8 cellular contexts compared by ENCODE assay signal in the genomic region with DNA sequence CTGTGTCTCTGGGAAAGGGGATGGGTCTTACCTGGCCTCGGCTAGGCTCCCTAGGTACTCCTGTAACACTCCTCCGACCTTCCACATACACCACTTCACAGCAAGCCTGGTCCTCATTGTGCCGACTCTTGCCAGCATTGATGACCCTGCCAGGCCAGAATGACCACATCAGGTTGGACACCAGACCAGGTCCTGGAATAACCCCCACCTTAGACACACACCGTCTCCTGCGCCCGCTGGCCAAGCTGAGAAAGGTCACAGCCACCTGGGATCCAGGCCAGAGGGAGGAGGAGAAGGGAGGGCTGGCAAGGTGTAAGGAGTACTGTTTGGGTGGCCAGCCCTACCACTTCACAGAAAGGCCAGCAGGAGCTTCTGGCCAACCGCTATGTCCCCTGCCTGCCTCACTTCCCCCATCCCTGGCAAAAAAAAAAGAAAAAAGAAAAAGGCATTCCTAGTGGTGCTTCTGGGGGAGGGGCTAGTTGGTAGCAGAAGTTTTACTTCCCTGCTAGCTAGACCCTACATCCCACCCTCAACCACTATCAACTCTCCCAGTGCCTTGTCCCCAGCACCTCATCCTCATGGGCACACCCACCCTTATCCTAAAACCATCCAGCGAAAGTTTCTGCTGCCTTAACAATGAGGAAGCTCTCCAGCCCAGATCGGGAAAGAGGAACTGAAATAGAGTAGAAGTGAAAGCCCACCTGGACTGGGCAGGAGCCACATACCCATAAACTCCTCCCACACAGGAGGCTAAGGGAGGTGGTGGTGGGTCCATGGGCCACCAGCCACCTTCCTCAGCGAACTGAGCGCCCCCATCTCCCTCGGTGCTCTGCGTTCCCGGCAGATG.
DNase-seq lines count a peak whose midpoint lies in the region; ATAC-seq and TF ChIP-seq lines count a peak whose summit lies in the region.

No MANE protein-coding gene starts in this region.

- H3K27me3 ChIP-seq in rectal smooth muscle tissue (ENCODE audit: control insufficient read depth, insufficient read depth, low read length), result peaks cover 3% of the 10 kb centered on the region

- ATAC-seq in GM21390 (IDR thresholded peaks at IDR 0.05; ENCODE audit: unreplicated experiment), result peak; percentile 30

- no peak overlapping the region for H3K27ac ChIP-seq in rectal smooth muscle tissue (ENCODE audit: low read depth, low read length)

- no peak overlapping the region for H3K9ac ChIP-seq in rectal smooth muscle tissue (ENCODE audit: low read length)

- H3K4me3 ChIP-seq in AG10803 (ENCODE audit: low read length) (peak overlapping the region; percentile 76), foreskin fibroblast (ENCODE audit: low read depth in 1 of 2, low read length in 2 of 2) (peak overlapping the region; percentile 56 to 72), rectal smooth muscle tissue (ENCODE audit: low read length) (peak overlapping the region; percentile 63)

- H3K36me3 ChIP-seq in rectal smooth muscle tissue (ENCODE audit: control insufficient read depth, insufficient read depth, low read length), result no peaks in the 10 kb centered on the region

- DNase-seq in AG10803 (ENCODE audit: low read depth) (no peak), RPMI8226 (peak; percentile 80), foreskin fibroblast (no peak), AG08396 (ENCODE audit: low spot score) (no peak)
- DNase-seq in stimulated activated CD4-positive, alpha-beta T cell treated with anti-CD3 and anti-CD28 coated beads, Interleukin-4, amount 100 ng/mL, for 24 hours, result no peak
- DNase-seq in activated CD4-positive, CD25-positive, alpha-beta regulatory T cell (lab: John Stamatoyannopoulos, UW), result no peak

- TF ChIP-seq CTCF in AG10803 (conservative IDR thresholded peaks at IDR 0.05; ENCODE audit: low read length), result no peak
- no peak for TF ChIP-seq CTCF in foreskin fibroblast (IDR thresholded peaks at IDR 0.05; ENCODE audit: low read depth, low read length)

- H3K4me1 ChIP-seq in rectal smooth muscle tissue (ENCODE audit: control insufficient read depth, insufficient read depth, low read length), result peaks cover 8% of the 10 kb centered on the region
